Comparison of ENCODE assay signal across 14 cellular contexts in genomic region chr5:128774605-128775004, GRCh38.
A peak's percentile ranks its signal among the peaks of the same experiment; 100 is the strongest.
DNase-seq lines count a peak whose midpoint lies in the region; ATAC-seq, FAIRE-seq and TF ChIP-seq lines count a peak whose summit lies in the region.
"Had no signal": no experiment of that assay in that cellular context is flagged by ENCODE, and none has a peak within 500 bp of the region (broad histone marks: within the 10 kb centered on the region; RNA-seq: fewer than 3 reads in every experiment).

No MANE protein-coding gene starts in this region.

- no peaks in the 10 kb centered on the region for H3K4me1 ChIP-seq in transverse colon

- no peak overlapping the region for H3K27ac Mint-ChIP-seq in activated T-cell treated with anti-CD3 and anti-CD28 coated beads, Interleukin-2, amount 50 U/mL, for 72 hours
- H3K27ac Mint-ChIP-seq: CD8-positive, alpha-beta memory T cell had no signal

- no peak for TF ChIP-seq POLR2A in transverse colon (IDR thresholded peaks at IDR 0.05)

- intact Hi-C loops in transverse colon (cut with DNase I; ENCODE audit: low total_unique reads), result no loop called here

- H3K36me3 ChIP-seq in transverse colon, result no peaks in the 10 kb centered on the region

- peaks cover 8% of the 10 kb centered on the region for H3K27me3 Mint-ChIP-seq in activated T-cell treated with anti-CD3 and anti-CD28 coated beads, Interleukin-2, amount 50 U/mL, for 72 hours (ENCODE audit: low read depth)

- no peaks in the 10 kb centered on the region for H3K36me3 Mint-ChIP-seq in activated T-cell treated with anti-CD3 and anti-CD28 coated beads, Interleukin-2, amount 50 U/mL, for 72 hours (ENCODE audit: insufficient read depth in 2 of 2)
- H3K36me3 Mint-ChIP-seq: CD8-positive, alpha-beta memory T cell had no signal

- no peak overlapping the region for H3K27ac ChIP-seq in RWPE1
- H3K27ac ChIP-seq in transverse colon, result no peak overlapping the region

- H3K4me3 Mint-ChIP-seq in activated T-cell treated with anti-CD3 and anti-CD28 coated beads, Interleukin-2, amount 50 U/mL, for 72 hours, result no peak overlapping the region
- H3K4me3 Mint-ChIP-seq: CD8-positive, alpha-beta memory T cell had no signal

- DNase-seq in RCC 7860 (ENCODE audit: low spot score), result peak; percentile 23
- DNase-seq in fibroblast of villous mesenchyme (ENCODE audit: low read depth), result peak; percentile 73
- DNase-seq in RWPE1 (ENCODE audit: low spot score), result no peak
- DNase-seq in transverse colon, result no peak
- DNase-seq in activated T-cell treated with anti-CD3 and anti-CD28 coated beads, Interleukin-2, amount 50 U/mL, for 72 hours, result no peak
- DNase-seq: activated CD8-positive, alpha-beta memory T cell treated with anti-CD3 and anti-CD28 coated beads for 24 hours; CD8-positive, alpha-beta memory T cell; effector CD4-positive, alpha-beta T cell; Kasumi-1; NCI-H524 had no signal

- TF ChIP-seq CTCF in fibroblast of villous mesenchyme (IDR thresholded peaks at IDR 0.05; ENCODE audit: insufficient read depth, low read depth, low read length), result no peak
- no peak for TF ChIP-seq CTCF in RWPE1 (conservative IDR thresholded peaks at IDR 0.05; ENCODE audit: low read depth)
- no peak for TF ChIP-seq CTCF in transverse colon (IDR thresholded peaks at IDR 0.05)

- no peak overlapping the region for H3K4me3 ChIP-seq in fibroblast of villous mesenchyme (ENCODE audit: low read depth, low read length)
- H3K4me3 ChIP-seq in transverse colon, result no peak overlapping the region
- H3K4me3 ChIP-seq: lung had no signal

- H3K27me3 ChIP-seq in transverse colon, result no peaks in the 10 kb centered on the region

- H3K9me3 ChIP-seq in transverse colon, result no peaks in the 10 kb centered on the region

- no peak for FAIRE-seq in RCC 7860 (lab: Jason Lieb, UNC)

- WGBS in transverse colon (ENCODE audit: low coverage in 1 of 2), 2 donors, result 29 to 31% methylated on average over 4 to 7 of the region's 7 CpGs

- peaks cover 0 to 3% of the 10 kb centered on the region in 2 donors for H3K9me3 Mint-ChIP-seq in activated T-cell treated with anti-CD3 and anti-CD28 coated beads, Interleukin-2, amount 50 U/mL, for 72 hours
- H3K9me3 Mint-ChIP-seq: CD8-positive, alpha-beta memory T cell had no signal

- H3K4me1 Mint-ChIP-seq in activated T-cell treated with anti-CD3 and anti-CD28 coated beads, Interleukin-2, amount 50 U/mL, for 72 hours (ENCODE audit: low read depth), result peaks cover 10% of the 10 kb centered on the region

- no peak for TF ChIP-seq EP300 in transverse colon (IDR thresholded peaks at IDR 0.05; ENCODE audit: low read depth)

- POLR2A ChIA-PET in RWPE1 (lab: Yijun Ruan, JAX; ENCODE audit: low non-redundant PET), result no interaction called here

- in situ Hi-C loops in transverse colon (cut with MboI; ENCODE audit: low pct_ligation_motif_present in 1 of 4, low pct_unique_long_range_greater_than_20kb in 1 of 4, low sequenced_read_pairs in 3 of 4), result no loop called here

- CTCF ChIA-PET in RWPE1 (lab: Yijun Ruan, JAX), result interaction anchor here (0.6 kb wide), 1 partner anchor 1966 kb away, joined by 3 read pairs; no protein-coding TSS in a partner anchor

- ATAC-seq in GM18502 (IDR thresholded peaks at IDR 0.05; ENCODE audit: poor library complexity, unreplicated experiment) (peak; percentile 50), HG02870 (IDR thresholded peaks at IDR 0.05; ENCODE audit: unreplicated experiment) (peak; percentile 45), HG02571 (IDR thresholded peaks at IDR 0.05; ENCODE audit: unreplicated experiment) (no peak)
- ATAC-seq in activated T-cell treated with anti-CD3 and anti-CD28 coated beads, Interleukin-2, amount 50 U/mL, for 72 hours (replicated peaks in 1 of 2), result no peak

Comparison
In these comparisons a context has a peak if more than half of its experiments do, and no peak if none do; other contexts are left out.
1. ATAC-seq: peak in GM18502 (single experiment) and HG02870 (single experiment); none in activated T-cell treated with anti-CD3 and anti-CD28 coated beads, Interleukin-2, amount 50 U/mL, for 72 hours (0 of 2) and HG02571 (single experiment).
2. DNase-seq: peak in RCC 7860 (single experiment) and fibroblast of villous mesenchyme (single experiment); none in RWPE1 (single experiment), transverse colon (single experiment) and activated T-cell treated with anti-CD3 and anti-CD28 coated beads, Interleukin-2, amount 50 U/mL, for 72 hours (0 of 2).